ENCODE assay signal across 22 cellular contexts in the genomic region with DNA sequence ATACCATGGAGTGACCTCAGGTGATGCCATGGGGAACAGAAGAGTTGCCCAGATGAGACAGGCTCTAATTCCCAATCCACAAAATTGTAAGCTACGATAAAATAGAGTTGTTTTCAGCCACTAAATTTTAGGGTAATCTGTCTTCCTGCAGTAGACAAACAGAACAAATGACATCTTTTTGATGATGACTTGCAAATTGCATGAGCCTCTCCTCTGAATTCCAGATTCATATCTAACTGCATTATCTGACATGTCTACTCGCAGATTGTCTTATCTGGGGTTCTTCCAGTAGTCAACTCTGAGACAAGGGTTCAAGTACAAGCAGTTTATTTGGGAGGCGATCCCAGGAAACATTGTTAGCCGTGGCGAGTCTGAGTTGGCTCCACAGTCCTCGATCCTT. TPM values are rescaled to one million over a fixed set of nuclear protein-coding genes. Genes with fewer than 3 reads are reported as not detected.
DNase-seq lines count a peak whose midpoint lies in the region; ATAC-seq, FAIRE-seq and TF ChIP-seq lines count a peak whose summit lies in the region.
"Had no signal": no experiment of that assay in that cellular context is flagged by ENCODE, and none has a peak within 500 bp of the region (broad histone marks: within the 10 kb centered on the region; RNA-seq: fewer than 3 reads in every experiment).

No MANE protein-coding gene starts in this region.

- TF ChIP-seq RAD21 in A549 (conservative IDR thresholded peaks at IDR 0.05 in 1 of 2, IDR thresholded peaks at IDR 0.05 in 1 of 2) (no peak), IMR-90 (IDR thresholded peaks at IDR 0.05; ENCODE audit: low read length) (no peak)

- no peak for ATAC-seq in A549
- ATAC-seq in IMR-90 (ENCODE audit: low read depth) = no peak

- H2BK5ac ChIP-seq in IMR-90 (ENCODE audit: low read depth, low read length, poor library complexity, severe bottlenecking) = no peak overlapping the region

- H3K9ac ChIP-seq in IMR-90 (ENCODE audit: low read depth, low read length) (no peak overlapping the region), OCI-LY1 (ENCODE audit: low read length) (no peak overlapping the region)
- H3K9ac ChIP-seq: BLaER1 had no signal

- no peaks in the 10 kb centered on the region for H3K9me1 ChIP-seq in IMR-90 (ENCODE audit: insufficient read depth, low read length)

- H3K36me3 ChIP-seq in IMR-90 (ENCODE audit: control insufficient read depth, insufficient read depth, low read length) (no peaks in the 10 kb centered on the region), OCI-LY1 (ENCODE audit: insufficient read depth, low read length) (no peaks in the 10 kb centered on the region; the same call in 1 of the 2 replicates)
- H3K36me3 ChIP-seq: BE2C had no signal

- no peak overlapping the region for H2BK120ac ChIP-seq in IMR-90 (ENCODE audit: low read depth, low read length)

- H3K79me1 ChIP-seq in IMR-90 (ENCODE audit: low read depth in 1 of 2, low read length in 2 of 2) = no peaks in the 10 kb centered on the region

- no peak for DNase-seq in A549 (ENCODE audit: low read depth in 1 of 2, low spot score in 1 of 2)
- DNase-seq in IMR-90 = no peak
- no peak for DNase-seq in foreskin melanocyte
- no peak for DNase-seq in DMS79 (lab: John Stamatoyannopoulos, UW)
- DNase-seq in NCI-H226 = no peak
- DNase-seq: ACHN; BE2C; C1 segment of cervical spinal cord; Caco-2; Calu3; CD4-positive, alpha-beta memory T cell; CD4-positive, CD25-positive, alpha-beta regulatory T cell; DND-41; EL; GDM1 had no signal

- H2AK9ac ChIP-seq in IMR-90 (replicated peaks; ENCODE audit: low read depth, low read length, poor library complexity) = no peak overlapping the region

- H3K56ac ChIP-seq in IMR-90 (ENCODE audit: extremely low read depth, insufficient read depth, low read length) = no peak overlapping the region

- no peak overlapping the region for H4K5ac ChIP-seq in IMR-90 (ENCODE audit: low read depth, low read length)

- no peak overlapping the region for H2BK20ac ChIP-seq in IMR-90 (ENCODE audit: low read depth, low read length)

- H3K4me3 ChIP-seq in A549 (no peak overlapping the region), IMR-90 (ENCODE audit: insufficient read depth, low read depth, low read length) (no peak overlapping the region), OCI-LY1 (ENCODE audit: low read depth, low read length, poor library complexity, severe bottlenecking) (no peak overlapping the region)
- H3K4me3 ChIP-seq: BLaER1, GM12878 had no signal

- no peak overlapping the region for H3K27ac ChIP-seq in A549
- no peak overlapping the region for H3K27ac ChIP-seq in IMR-90 (ENCODE audit: insufficient read depth, low read length)
- no peak overlapping the region for H3K27ac ChIP-seq in OCI-LY1 (ENCODE audit: low read depth, low read length, poor library complexity, severe bottlenecking)
- H3K27ac ChIP-seq: 22Rv1, BLaER1 had no signal

- H3K27me3 ChIP-seq in IMR-90 (ENCODE audit: control insufficient read depth, insufficient read depth, low read length) (no peaks in the 10 kb centered on the region), OCI-LY1 (ENCODE audit: insufficient read depth, low read length) (no peaks in the 10 kb centered on the region)
- H3K27me3 ChIP-seq: BE2C, BLaER1 had no signal

- no peaks in the 10 kb centered on the region for H4K20me1 ChIP-seq in IMR-90 (ENCODE audit: insufficient read depth, low read length)
- no peaks in the 10 kb centered on the region for H4K20me1 ChIP-seq in OCI-LY1 (ENCODE audit: insufficient read depth, low read length)
- H4K20me1 ChIP-seq: BLaER1 had no signal

- H3F3A ChIP-seq in OCI-LY1 (ENCODE audit: insufficient read depth, low read length) = no peaks in the 10 kb centered on the region

- in situ Hi-C loops in IMR-90 (cut with MboI; ENCODE audit: low sequenced_read_pairs) = no loop called here

- dilution Hi-C loops in IMR-90 (cut with HindIII; ENCODE audit: low sequenced_read_pairs, unreplicated experiment) = no loop called here

- intact Hi-C loops in IMR-90 (cut with micrococcal nuclease) = no loop called here

- H3K4me2 ChIP-seq in A549 (no peak overlapping the region), IMR-90 (ENCODE audit: low read depth, low read length) (no peak overlapping the region), OCI-LY1 (ENCODE audit: low read length) (no peak overlapping the region)
- H3K4me2 ChIP-seq: BLaER1 had no signal

- H4K8ac ChIP-seq in IMR-90 (ENCODE audit: low read depth in 2 of 2, low read length in 2 of 2) = no peak overlapping the region

- TF ChIP-seq POLR2A in A549 (IDR thresholded peaks at IDR 0.05; ENCODE audit: low read length) (no peak), IMR-90 (IDR thresholded peaks at IDR 0.05; ENCODE audit: low read depth, low read length) (no peak)

- H3K18ac ChIP-seq in IMR-90 (ENCODE audit: low read depth, low read length) = no peak overlapping the region

- FAIRE-seq in A549 (lab: Jason Lieb, UNC) = no peak
- FAIRE-seq: D721Med, GM12878, GM12892, GM18507 had no signal

- no peak overlapping the region for H2AK5ac ChIP-seq in IMR-90 (ENCODE audit: low read depth, low read length)

- H3K79me2 ChIP-seq in OCI-LY1 (ENCODE audit: insufficient read depth, low read length) = no peaks in the 10 kb centered on the region

- H3K23ac ChIP-seq in IMR-90 (ENCODE audit: low read depth, low read length) = no peak overlapping the region

- H4K91ac ChIP-seq in IMR-90 (ENCODE audit: insufficient read depth, low read depth, low read length) = no peak overlapping the region

- H3K4me1 ChIP-seq in A549 (no peaks in the 10 kb centered on the region), IMR-90 (ENCODE audit: control insufficient read depth, insufficient read depth, low read length) (no peaks in the 10 kb centered on the region; the same call in 1 of the 2 replicates), OCI-LY1 (ENCODE audit: insufficient read depth, low read length, severe bottlenecking) (no peaks in the 10 kb centered on the region)
- H3K4me1 ChIP-seq: BE2C, Caco-2 had no signal

- H3K9me3 ChIP-seq in A549 (no peaks in the 10 kb centered on the region), IMR-90 (ENCODE audit: control insufficient read depth, insufficient read depth, low read length) (no peaks in the 10 kb centered on the region), OCI-LY1 (ENCODE audit: low read length) (no peaks in the 10 kb centered on the region)
- H3K9me3 ChIP-seq: BE2C, BLaER1, Caco-2 had no signal

- no peak for TF ChIP-seq EP300 in A549 (IDR thresholded peaks at IDR 0.05)

- no peak overlapping the region for H3K14ac ChIP-seq in IMR-90 (replicated peaks; ENCODE audit: low read depth, low read length)

- no peak overlapping the region for H3K4ac ChIP-seq in IMR-90 (ENCODE audit: low read depth, low read length)

- TF ChIP-seq CTCF in A549 (IDR thresholded peaks at IDR 0.05) (no peak), IMR-90 (conservative IDR thresholded peaks at IDR 0.05; ENCODE audit: low read depth, low read length) (no peak), OCI-LY1 (IDR thresholded peaks at IDR 0.05; ENCODE audit: low read length) (no peak)

- POLR2A ChIA-PET in A549 (lab: Yijun Ruan, JAX) (no interaction called here), IMR-90 (lab: Charles Lee; ENCODE audit: unreplicated experiment) (no interaction called here)

- no TSS peak for BruUV-seq in IMR-90 (replicated peaks; lab: Mats Ljungman, UMichigan)

- peak overlapping the region; percentile 5 for H2AFZ ChIP-seq in IMR-90 (replicated peaks; ENCODE audit: low read length, poor library complexity)
- H2AFZ ChIP-seq in OCI-LY1 (ENCODE audit: low read length) = peak overlapping the region; percentile 28

- no peak overlapping the region for H2BK15ac ChIP-seq in IMR-90 (ENCODE audit: low read depth, low read length)

- H3K9me2 ChIP-seq in OCI-LY1 (ENCODE audit: low read depth, low read length) = no peaks in the 10 kb centered on the region

- WGBS in A549 (ENCODE audit: missing lambda C conversion rate) = 77% methylated on average over 6 of the region's 6 CpGs
- no CpG with 5 or more reads among the region's 6 CpGs for WGBS in IMR-90 (ENCODE audit: extremely low coverage in 2 of 2, insufficient read length in 1 of 2), 2 experiments

- CTCF ChIA-PET in A549 (lab: Yijun Ruan, JAX) = no interaction called here
- CTCF ChIA-PET in IMR-90 (lab: Yijun Ruan, JAX) = interaction anchor here (0.6 kb wide), 1 partner anchor 19 kb away, joined by 4 read pairs; no protein-coding TSS in a partner anchor

TF ChIP-seq in IMR-90, 13 proteins besides CTCF, POLR2A, EP300 and RAD21 (continues in another document):
- no peak for TF ChIP-seq MAZ (IDR thresholded peaks at IDR 0.05; ENCODE audit: borderline replicate concordance, low read depth, low read length)
- TF ChIP-seq MAFK (IDR thresholded peaks at IDR 0.05; ENCODE audit: low read depth, low read length) = no peak
- TF ChIP-seq BHLHE40 (IDR thresholded peaks at IDR 0.05; ENCODE audit: low read depth, low read length) = no peak
- TF ChIP-seq NFE2L2 (IDR thresholded peaks at IDR 0.05; ENCODE audit: low read depth, low read length) = no peak
- no peak for TF ChIP-seq CEBPB (IDR thresholded peaks at IDR 0.05; ENCODE audit: low read depth, low read length)
- TF ChIP-seq RCOR1 (IDR thresholded peaks at IDR 0.05; ENCODE audit: insufficient replicate concordance, low read length) = no peak
- no peak for TF ChIP-seq CHD1 (IDR thresholded peaks at IDR 0.05; ENCODE audit: low read depth, low read length)

RNA-seq across cellular contexts. Expression of gene ERC1, which starts 14.4 kb away (rescaled TPM):
- polyA plus RNA-seq in A549 (2011; rRNA removed) (20.9 and 23.6 TPM in 2 replicates), A549 (2017; fragmentation: RNase III; extraction: RNeasy Plus Mini Kit Qiagen cat#74134 plus additional on column Dnase treatment) (12.6 to 14.2 TPM (median 13.6 TPM) in 3 replicates), IMR-90 (2012; rRNA removed) (11.2 and 11.6 TPM in 2 replicates)
- 6.5 and 11.9 TPM in 2 replicates for polyA plus RNA-seq in A549 (2012; cell fraction: cytosol; rRNA removed)
- 9.8 and 13.5 TPM in 2 replicates for polyA plus RNA-seq in A549 (2012; cell fraction: nucleus; rRNA removed)
- polyA minus RNA-seq in A549 (2011; rRNA and poly(A)+ RNA removed) = 56.9 and 91.7 TPM in 2 replicates
- total RNA-seq in IMR-90 (2012; rRNA removed) = 25.6 and 27.8 TPM in 2 replicates
- polyA plus RNA-seq in IMR-90 (2012; cell fraction: cytosol; rRNA removed) = 3.9 and 5.0 TPM in 2 replicates
- polyA plus RNA-seq in IMR-90 (2012; cell fraction: nucleus; rRNA removed; ENCODE audit: low replicate concordance) = 4.5 and 8.7 TPM in 2 replicates

RNA-seq across cellular contexts. Expression of gene RAD52, which starts 27.1 kb away (rescaled TPM):
- 23.6 and 29.6 TPM in 2 replicates for polyA plus RNA-seq in A549 (2011; rRNA removed)
- polyA plus RNA-seq in A549 (2012; cell fraction: cytosol; rRNA removed) = 9.8 and 10.5 TPM in 2 replicates
- polyA plus RNA-seq in A549 (2012; cell fraction: nucleus; rRNA removed) = 23.3 and 25.0 TPM in 2 replicates
- 11.6 to 12.9 TPM (median 12.9 TPM) in 3 replicates for polyA plus RNA-seq in A549 (2017; fragmentation: RNase III; extraction: RNeasy Plus Mini Kit Qiagen cat#74134 plus additional on column Dnase treatment)
- polyA minus RNA-seq in A549 (2011; rRNA and poly(A)+ RNA removed) = 46.8 and 53.9 TPM in 2 replicates
- 9.7 and 11.3 TPM in 2 replicates for total RNA-seq in IMR-90 (2012; rRNA removed)
- 9.3 and 10.7 TPM in 2 replicates for polyA plus RNA-seq in IMR-90 (2012; rRNA removed)
- 3.9 and 5.7 TPM in 2 replicates for polyA plus RNA-seq in IMR-90 (2012; cell fraction: cytosol; rRNA removed)
- 42.8 and 44.2 TPM in 2 replicates for polyA plus RNA-seq in IMR-90 (2012; cell fraction: nucleus; rRNA removed; ENCODE audit: low replicate concordance)
